ENCODE assay signal across 9 cellular contexts in genomic region chr9:100354121-100354800, GRCh38. TPM values are rescaled to one million over a fixed set of nuclear protein-coding genes. Genes with fewer than 3 reads are reported as not detected.
DNase-seq lines count a peak whose midpoint lies in the region; ATAC-seq and TF ChIP-seq lines count a peak whose summit lies in the region.
"Had no signal": no experiment of that assay in that cellular context is flagged by ENCODE, and none has a peak within 500 bp of the region (broad histone marks: within the 10 kb centered on the region; RNA-seq: fewer than 3 reads in every experiment).

No MANE protein-coding gene starts in this region.

- peaks cover 14% of the 10 kb centered on the region for H3K9me3 Mint-ChIP-seq in activated CD4-positive, alpha-beta T cell treated with anti-CD3 and anti-CD28 coated beads for 36 hours (ENCODE audit: low read depth)
- peaks cover 12% of the 10 kb centered on the region for H3K9me3 Mint-ChIP-seq in activated naive CD8-positive, alpha-beta T cell treated with anti-CD3 and anti-CD28 coated beads for 36 hours
- H3K9me3 Mint-ChIP-seq in nephron progenitor cell, result peaks cover 50% of the 10 kb centered on the region

- H3K4me3 Mint-ChIP-seq in activated CD4-positive, alpha-beta T cell treated with anti-CD3 and anti-CD28 coated beads for 36 hours, result peak overlapping the region; percentile 9
- H3K4me3 Mint-ChIP-seq in activated naive CD8-positive, alpha-beta T cell treated with anti-CD3 and anti-CD28 coated beads for 36 hours, result peak overlapping the region; percentile 1
- H3K4me3 Mint-ChIP-seq in nephron progenitor cell, result peak overlapping the region; percentile 94

- no peaks in the 10 kb centered on the region for H3K27me3 Mint-ChIP-seq in activated CD4-positive, alpha-beta T cell treated with anti-CD3 and anti-CD28 coated beads for 36 hours
- no peaks in the 10 kb centered on the region for H3K27me3 Mint-ChIP-seq in activated naive CD8-positive, alpha-beta T cell treated with anti-CD3 and anti-CD28 coated beads for 36 hours
- H3K27me3 Mint-ChIP-seq in nephron progenitor cell (ENCODE audit: low read depth, poor library complexity), result peaks cover 6% of the 10 kb centered on the region

- peak overlapping the region; percentile 86; the same call in 1 of the 2 replicates for H3K4me2 ChIP-seq in KMS-11

- H3K4me1 Mint-ChIP-seq in activated CD4-positive, alpha-beta T cell treated with anti-CD3 and anti-CD28 coated beads for 36 hours, result peaks cover 33% of the 10 kb centered on the region
- peaks cover 30% of the 10 kb centered on the region for H3K4me1 Mint-ChIP-seq in activated naive CD8-positive, alpha-beta T cell treated with anti-CD3 and anti-CD28 coated beads for 36 hours
- H3K4me1 Mint-ChIP-seq in nephron progenitor cell, result peaks cover 50% of the 10 kb centered on the region

- TF ChIP-seq CTCF in KMS-11 (conservative IDR thresholded peaks at IDR 0.05; ENCODE audit: low read depth, low read length) (no peak), nephron progenitor cell (IDR thresholded peaks at IDR 0.05) (no peak)

- POLR2A ChIA-PET in activated CD4-positive, alpha-beta T cell treated with anti-CD3 and anti-CD28 coated beads for 36 hours (lab: Charles Lee), result no interaction called here

- H3K27ac ChIP-seq in KMS-11, result no peak overlapping the region

- no peak overlapping the region for H3K4me3 ChIP-seq in KMS-11 (IDR thresholded peaks at IDR 0.05; ENCODE audit: insufficient read depth, low read depth, low read length)

- H2AFZ ChIP-seq in KMS-11 (ENCODE audit: low read depth), result no peak overlapping the region; the same call in 1 of the 2 replicates

- H3K27me3 ChIP-seq in KMS-11 (ENCODE audit: insufficient read depth, low read depth), result no peaks in the 10 kb centered on the region

- CTCF ChIA-PET in activated CD4-positive, alpha-beta T cell treated with anti-CD3 and anti-CD28 coated beads for 36 hours (lab: Charles Lee), result interaction anchor here (0.5 to 1.2 kb wide), 3 partner anchors 9 to 81 kb away, joined by 3 read pairs; no protein-coding TSS in a partner anchor

- H3K9ac ChIP-seq in KMS-11, result no peak overlapping the region

- no peak for DNase-seq in activated CD4-positive, alpha-beta T cell treated with anti-CD3 and anti-CD28 coated beads for 36 hours
- no peak for DNase-seq in activated CD4-positive, alpha-beta T cell treated with anti-CD3 and anti-CD28 coated beads, Interleukin-2, amount 50 U/mL, for 48 hours
- no peak for DNase-seq in activated naive CD8-positive, alpha-beta T cell treated with anti-CD3 and anti-CD28 coated beads for 36 hours
- DNase-seq in nephron progenitor cell (no peak), foreskin melanocyte (no peak), EL (no peak), NCI-H2171 treated with DMSO at 0.1 percent for 48 hours (lab: John Stamatoyannopoulos, UW) (no peak)
- DNase-seq: left colon had no signal

- H4K20me1 ChIP-seq in KMS-11 (ENCODE audit: insufficient read depth), result peaks cover 14% of the 10 kb centered on the region

- ATAC-seq in activated CD4-positive, alpha-beta T cell treated with anti-CD3 and anti-CD28 coated beads for 36 hours, result no peak
- ATAC-seq: left colon had no signal

- peaks cover 13% of the 10 kb centered on the region for H3K36me3 Mint-ChIP-seq in activated CD4-positive, alpha-beta T cell treated with anti-CD3 and anti-CD28 coated beads for 36 hours (ENCODE audit: low read depth)
- H3K36me3 Mint-ChIP-seq in activated naive CD8-positive, alpha-beta T cell treated with anti-CD3 and anti-CD28 coated beads for 36 hours, result peaks cover 33% of the 10 kb centered on the region
- peaks cover 70% of the 10 kb centered on the region for H3K36me3 Mint-ChIP-seq in nephron progenitor cell (ENCODE audit: low read depth)

- H3K4me1 ChIP-seq in KMS-11 (ENCODE audit: low read depth, poor library complexity, severe bottlenecking), result peaks cover 29% of the 10 kb centered on the region

- H3K27ac Mint-ChIP-seq in activated CD4-positive, alpha-beta T cell treated with anti-CD3 and anti-CD28 coated beads for 36 hours, result no peak overlapping the region
- no peak overlapping the region for H3K27ac Mint-ChIP-seq in activated naive CD8-positive, alpha-beta T cell treated with anti-CD3 and anti-CD28 coated beads for 36 hours
- peak overlapping the region; percentile 37 for H3K27ac Mint-ChIP-seq in nephron progenitor cell

- H3K36me3 ChIP-seq in KMS-11 (ENCODE audit: insufficient read depth), result no peaks in the 10 kb centered on the region

- peaks cover 33% of the 10 kb centered on the region for H3K79me2 ChIP-seq in KMS-11 (ENCODE audit: insufficient read depth, low read depth)

- intact Hi-C loops in activated CD4-positive, alpha-beta T cell treated with anti-CD3 and anti-CD28 coated beads for 36 hours (cut with DNase I, micrococcal nuclease), result loop anchor here (5.0 to 10.0 kb wide), 4 partner anchors 73 to 1181 kb away; partner anchors contain the start of genes MRPL50 (in 1 of the 2), MSANTD3 (in 1 of the 2), RNF20 (in 1 of the 2) and ZNF189 (in 1 of the 2)

RNA-seq across cellular contexts. Expression of gene TEX10, which starts 1.5 kb away (rescaled TPM):
- total RNA-seq in activated CD4-positive, alpha-beta T cell treated with anti-CD3 and anti-CD28 coated beads for 36 hours, result 10 to 100 TPM; 24.8 to 27.5 TPM
- 10 to 100 TPM; 37.0 to 39.0 TPM for total RNA-seq in activated naive CD8-positive, alpha-beta T cell treated with anti-CD3 and anti-CD28 coated beads for 36 hours

Comparison
In these comparisons a context has a peak if more than half of its experiments do, and no peak if none do; other contexts are left out.
1. H3K4me3 Mint-ChIP-seq: peak in every context shown above with its lines; median percentile 94 in nephron progenitor cell; 9 in activated CD4-positive, alpha-beta T cell treated with anti-CD3 and anti-CD28 coated beads for 36 hours; 1 in activated naive CD8-positive, alpha-beta T cell treated with anti-CD3 and anti-CD28 coated beads for 36 hours.